1 cellular context compared by ENCODE assay signal in genomic region chr10:44311563-44311905, GRCh38.
TF ChIP-seq lines count a peak whose summit lies in the region.

No MANE protein-coding gene starts in this region.

TF ChIP-seq in IMR-90, 13 proteins besides CTCF, POLR2A, EP300 and RAD21 (continued from another document):
- TF ChIP-seq ELK1 (IDR thresholded peaks at IDR 0.05; ENCODE audit: borderline replicate concordance, low read depth, low read length) (no peak), BHLHE40 (IDR thresholded peaks at IDR 0.05; ENCODE audit: low read depth, low read length) (no peak), NFE2L2 (IDR thresholded peaks at IDR 0.05; ENCODE audit: low read depth, low read length) (no peak), MAFK (IDR thresholded peaks at IDR 0.05; ENCODE audit: low read depth, low read length) (no peak), USF2 (IDR thresholded peaks at IDR 0.05; ENCODE audit: low read depth, low read length) (no peak), MXI1 (IDR thresholded peaks at IDR 0.05; ENCODE audit: borderline replicate concordance, low read depth, low read length) (no peak), CHD1 (IDR thresholded peaks at IDR 0.05; ENCODE audit: low read depth, low read length) (no peak), FOS (IDR thresholded peaks at IDR 0.05; ENCODE audit: low read depth, low read length) (no peak)
